ENCODE assay signal across 11 cellular contexts in the genomic region with DNA sequence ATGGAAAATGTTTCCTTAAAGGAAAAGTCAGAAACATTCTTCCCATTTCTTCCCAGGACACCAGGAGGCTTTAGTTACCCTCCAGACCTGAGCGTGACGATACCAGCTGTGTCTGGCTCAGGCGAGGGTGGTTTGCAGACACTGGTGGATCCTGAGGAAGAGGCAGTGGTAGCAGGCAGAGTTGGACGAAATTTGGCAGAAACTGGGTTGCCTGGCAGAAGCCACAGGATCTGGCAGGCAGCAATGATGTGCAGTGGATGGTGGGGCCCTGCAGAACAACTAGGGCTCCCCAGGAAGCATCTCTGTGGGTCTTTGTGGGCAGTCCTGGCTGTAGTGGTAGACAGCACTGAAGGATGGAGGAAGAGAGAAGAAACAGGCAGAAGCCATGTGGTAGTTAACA.
"Had no signal": no experiment of that assay in that cellular context is flagged by ENCODE, and none has a peak within 500 bp of the region (broad histone marks: within the 10 kb centered on the region; RNA-seq: fewer than 3 reads in every experiment).

No MANE protein-coding gene starts in this region.

- H3K4me1 ChIP-seq: HAP-1 had no signal

- H3K27ac Mint-ChIP-seq: GM23338, H9, HFFc6 had no signal

- H3K4me3 Mint-ChIP-seq: GM23338, H9, HFFc6 had no signal

- H3K4me2 ChIP-seq: GM23338 had no signal

- H3K9me3 ChIP-seq: HAP-1 had no signal

- H3K9me3 Mint-ChIP-seq: GM23338, HFFc6 had no signal

- H2AFZ ChIP-seq: GM23248, GM23338 had no signal

- DNase-seq: GM23248, GOT3, H7, H9, HCEC 1CT, HFFc6 had no signal

- H3K4me3 ChIP-seq: GM23248, GM23338, HAP-1 had no signal

- FAIRE-seq: H1, H54 had no signal

- H3K27ac ChIP-seq: GM23248 had no signal

- ATAC-seq: GM23338, HCT116 had no signal

- H3K9ac ChIP-seq: GM23248 had no signal

- H3K4me1 Mint-ChIP-seq: GM23338, H9 had no signal

- H3K36me3 ChIP-seq: HAP-1 had no signal
